ENCODE assay signal across 18 cellular contexts in genomic region chr1:11441211-11441952, GRCh38. TPM values are rescaled to one million over a fixed set of nuclear protein-coding genes. Genes with fewer than 3 reads are reported as not detected.
A peak's percentile ranks its signal among the peaks of the same experiment; 100 is the strongest.
DNase-seq lines count a peak whose midpoint lies in the region; ATAC-seq lines count a peak whose summit lies in the region.
"Had no signal": no experiment of that assay in that cellular context is flagged by ENCODE, and none has a peak within 500 bp of the region (broad histone marks: within the 10 kb centered on the region; RNA-seq: fewer than 3 reads in every experiment).

No MANE protein-coding gene starts in this region.

- H3K27ac ChIP-seq in substantia nigra (ENCODE audit: low read depth, low read length, poor library complexity, severe bottlenecking) = no peak overlapping the region
- H3K27ac ChIP-seq: SK-N-MC had no signal

- H3K4me3 Mint-ChIP-seq in T-helper 17 cell = no peak overlapping the region
- H3K4me3 Mint-ChIP-seq: CD8-positive, alpha-beta memory T cell; H9 had no signal

- no peaks in the 10 kb centered on the region for H3K9me3 ChIP-seq in T-helper 17 cell (ENCODE audit: control insufficient read depth, low read length, poor library complexity, severe bottlenecking)

- DNase-seq in T-helper 17 cell (no peak), cerebellar cortex (ENCODE audit: low spot score) (peak; percentile 13), middle frontal gyrus (ENCODE audit: extremely low spot score, low spot score) (peak; percentile 5), substantia nigra (lab: John Stamatoyannopoulos, UW) (peak in 31 of 49 donors; percentile 12 to 71 (median 32)), OCI-M2 (lab: John Stamatoyannopoulos, UW; ENCODE audit: unreplicated experiment) (no peak)
- no peak for DNase-seq in activated CD4-positive, alpha-beta T cell treated with anti-CD3 and anti-CD28 coated beads, Interleukin-2, amount 50 U/mL, for 4 hours
- DNase-seq: CD8-positive, alpha-beta memory T cell; H9; IMR-90; Karpas-422; NCI-H1092; NCI-H146; NCI-H2029 treated with DMSO at 0.1 percent for 48 hours; NCI-H510A; NCI-H774; Right ventricle myocardium superior had no signal

- peaks cover 51% of the 10 kb centered on the region for H3K27me3 Mint-ChIP-seq in T-helper 17 cell

- ATAC-seq in T-helper 17 cell = no peak
- ATAC-seq in GM18498 (IDR thresholded peaks at IDR 0.05; ENCODE audit: unreplicated experiment) = no peak

- H3K36me3 Mint-ChIP-seq in T-helper 17 cell (ENCODE audit: low read depth) = peaks cover 7% of the 10 kb centered on the region
- H3K36me3 Mint-ChIP-seq: CD8-positive, alpha-beta memory T cell had no signal

- peaks cover 21% of the 10 kb centered on the region for H3K4me1 Mint-ChIP-seq in T-helper 17 cell
- H3K4me1 Mint-ChIP-seq: CD8-positive, alpha-beta memory T cell had no signal

- peak overlapping the region; percentile 67 for H3K27ac Mint-ChIP-seq in T-helper 17 cell
- H3K27ac Mint-ChIP-seq: CD8-positive, alpha-beta memory T cell; H9 had no signal

RNA-seq across cellular contexts. Expression of gene DISP3, which starts 37.6 kb away (rescaled TPM):
- total RNA-seq in T-helper 17 cell = 1 to 10 TPM in 1 of 2 donors, under 1 TPM in 1; 0.70 to 1.1 TPM
- total RNA-seq: IMR-90, Right ventricle myocardium superior had no signal

Comparison
In these comparisons a context has a peak if more than half of its experiments do, and no peak if none do; other contexts are left out.
1. DNase-seq: peak in cerebellar cortex (single experiment), middle frontal gyrus (single experiment) and substantia nigra (31 of 49); none in T-helper 17 cell (0 of 3), OCI-M2 (single experiment) and activated CD4-positive, alpha-beta T cell treated with anti-CD3 and anti-CD28 coated beads, Interleukin-2, amount 50 U/mL, for 4 hours (0 of 2).